8 cellular contexts compared by ENCODE assay signal in genomic region chr4:88158360-88159136, GRCh38. TPM values are rescaled to one million over a fixed set of nuclear protein-coding genes. Genes with fewer than 3 reads are reported as not detected.
DNase-seq lines count a peak whose midpoint lies in the region; ATAC-seq and TF ChIP-seq lines count a peak whose summit lies in the region.

ABCG2 (minus strand) TSS chr4:88158639; CDS start chr4:88139995, 18,644 bp downstream.

- DNase-seq in EH (ENCODE audit: low read depth), result peak; percentile 76
- peak; percentile 24 for DNase-seq in MM.1S
- peak; percentile 46 for DNase-seq in activated T-cell treated with anti-CD3 and anti-CD28 coated beads for 48 hours (ENCODE audit: low read depth)
- DNase-seq in fibroblast of mammary gland (ENCODE audit: low read depth), result peak; percentile 59
- DNase-seq in natural killer cell treated with Interleukin-12 subunit alpha and Interleukin-12 subunit beta and Interleukin-15 and Interleukin-18, amount 100 ng/mL, for 72 hours (ENCODE audit: low spot score), result peak; percentile 69
- no peak for DNase-seq in thoracic aorta (ENCODE audit: low spot score)
- no peak for DNase-seq in GF-D8 (lab: John Stamatoyannopoulos, UW)

- H3K27ac ChIP-seq in MM.1S (ENCODE audit: low read length) (no peak within 1 kb of the TSS), thoracic aorta (no peak within 1 kb of the TSS)

- H3K9me2 ChIP-seq in MM.1S (replicated peaks; ENCODE audit: insufficient read depth, low read length), result no peaks in the 10 kb centered on the region

- H3F3A ChIP-seq in MM.1S (ENCODE audit: insufficient read depth, low read length), result no peaks in the 10 kb centered on the region

- peak within 1 kb of the TSS; percentile 64 for H3K4me3 ChIP-seq in MM.1S (ENCODE audit: low read length)
- peak within 1 kb of the TSS; percentile 50 for H3K4me3 ChIP-seq in fibroblast of mammary gland (ENCODE audit: control insufficient read depth, low read depth, low read length)
- H3K4me3 ChIP-seq in thoracic aorta, result peak within 1 kb of the TSS; percentile 80

- peaks cover 6 to 9% of the 10 kb centered on the region in 2 donors for H3K4me1 Mint-ChIP-seq in natural killer cell treated with Interleukin-12 subunit alpha and Interleukin-12 subunit beta and Interleukin-15 and Interleukin-18, amount 100 ng/mL, for 72 hours (ENCODE audit: low read depth in 2 of 2)

- no peaks in the 10 kb centered on the region for H3K36me3 Mint-ChIP-seq in natural killer cell treated with Interleukin-12 subunit alpha and Interleukin-12 subunit beta and Interleukin-15 and Interleukin-18, amount 100 ng/mL, for 72 hours

- H3K27me3 Mint-ChIP-seq in natural killer cell treated with Interleukin-12 subunit alpha and Interleukin-12 subunit beta and Interleukin-15 and Interleukin-18, amount 100 ng/mL, for 72 hours, result peaks cover 8 to 10% of the 10 kb centered on the region in 2 donors

- H3K36me3 ChIP-seq in MM.1S (replicated peaks; ENCODE audit: insufficient read depth, low read length), result no peaks in the 10 kb centered on the region
- no peaks in the 10 kb centered on the region for H3K36me3 ChIP-seq in thoracic aorta

- H3K9me3 ChIP-seq in MM.1S (replicated peaks; ENCODE audit: insufficient read depth, low read length) (no peaks in the 10 kb centered on the region), thoracic aorta (no peaks in the 10 kb centered on the region)

- H3K27ac Mint-ChIP-seq in natural killer cell treated with Interleukin-12 subunit alpha and Interleukin-12 subunit beta and Interleukin-15 and Interleukin-18, amount 100 ng/mL, for 72 hours, result no peak within 1 kb of the TSS

- H2AFZ ChIP-seq in MM.1S (ENCODE audit: low read length), result peak within 1 kb of the TSS; percentile 85

- peak; percentile 54 for ATAC-seq in GM21619 (IDR thresholded peaks at IDR 0.05; ENCODE audit: unreplicated experiment)
- peak; percentile 81 to 86 for ATAC-seq in natural killer cell treated with Interleukin-12 subunit alpha and Interleukin-12 subunit beta and Interleukin-15 and Interleukin-18, amount 100 ng/mL, for 72 hours
- ATAC-seq in thoracic aorta (ENCODE audit: insufficient number of reproducible peaks, low FRiP score, low read depth), result no peak

- H3K27me3 ChIP-seq in MM.1S (replicated peaks; ENCODE audit: insufficient read depth, low read length) (no peaks in the 10 kb centered on the region), thoracic aorta (replicated peaks; ENCODE audit: insufficient read depth) (no peaks in the 10 kb centered on the region)

- no peaks in the 10 kb centered on the region for H3K79me2 ChIP-seq in MM.1S (ENCODE audit: low read length)

- TF ChIP-seq CTCF in MM.1S (IDR thresholded peaks at IDR 0.05; ENCODE audit: low read length), result no peak
- TF ChIP-seq CTCF in fibroblast of mammary gland (conservative IDR thresholded peaks at IDR 0.05; ENCODE audit: control insufficient read depth, insufficient read depth, low read depth, low read length), result no peak
- no peak for TF ChIP-seq CTCF in thoracic aorta (IDR thresholded peaks at IDR 0.05)

- peak within 1 kb of the TSS; percentile 8; the same call in 1 of the 2 replicates for H3K9ac ChIP-seq in MM.1S (ENCODE audit: low read length)

- peak within 1 kb of the TSS; percentile 76 for H3K4me3 Mint-ChIP-seq in natural killer cell treated with Interleukin-12 subunit alpha and Interleukin-12 subunit beta and Interleukin-15 and Interleukin-18, amount 100 ng/mL, for 72 hours

- H3K4me1 ChIP-seq in MM.1S (ENCODE audit: low read length) (no peaks in the 10 kb centered on the region), thoracic aorta (ENCODE audit: control insufficient read depth in 1 of 2, low read depth in 2 of 2) (no peaks in the 10 kb centered on the region)

- H3K4me2 ChIP-seq in MM.1S (ENCODE audit: low read depth, low read length), result peak within 1 kb of the TSS; percentile 92

- no peaks in the 10 kb centered on the region for H4K20me1 ChIP-seq in MM.1S (ENCODE audit: insufficient read depth, low read length)

- H3K9me3 Mint-ChIP-seq in natural killer cell treated with Interleukin-12 subunit alpha and Interleukin-12 subunit beta and Interleukin-15 and Interleukin-18, amount 100 ng/mL, for 72 hours, result no peaks in the 10 kb centered on the region

RNA-seq across cellular contexts. Expression of gene ABCG2, which starts in this region (rescaled TPM):
- total RNA-seq in natural killer cell treated with Interleukin-12 subunit alpha and Interleukin-12 subunit beta and Interleukin-15 and Interleukin-18, amount 100 ng/mL, for 72 hours, result under 1 TPM; 0.48 to 0.50 TPM
- total RNA-seq in thoracic aorta, result 1 to 10 TPM; 2.4 to 7.3 TPM

Comparison
In these comparisons a context has a peak if more than half of its experiments do, and no peak if none do; other contexts are left out.
1. Peak in DNase-seq and ATAC-seq in natural killer cell treated with Interleukin-12 subunit alpha and Interleukin-12 subunit beta and Interleukin-15 and Interleukin-18, amount 100 ng/mL, for 72 hours; RNA of the gene not detected or under 1 TPM.
2. DNase-seq: peak in EH (single experiment), MM.1S (single experiment), activated T-cell treated with anti-CD3 and anti-CD28 coated beads for 48 hours (single experiment) and fibroblast of mammary gland (single experiment); none in thoracic aorta (single experiment) and GF-D8 (single experiment).
3. Peak in every context shown above with its lines, with median percentiles within 50 percentile points of each other: H3K4me3 ChIP-seq.